Comparison of ENCODE assay signal across 15 cellular contexts in genomic region chr12:110717037-110717436, GRCh38. TPM values are rescaled to one million over a fixed set of nuclear protein-coding genes. Genes with fewer than 3 reads are reported as not detected.
DNase-seq lines count a peak whose midpoint lies in the region; ATAC-seq and TF ChIP-seq lines count a peak whose summit lies in the region.
"Had no signal": no experiment of that assay in that cellular context is flagged by ENCODE, and none has a peak within 500 bp of the region (broad histone marks: within the 10 kb centered on the region; RNA-seq: fewer than 3 reads in every experiment).

No MANE protein-coding gene starts in this region.

- no peak overlapping the region for H3K4me2 ChIP-seq in HCT116 (ENCODE audit: low read length)

- no peak for TF ChIP-seq RAD21 in HCT116 (IDR thresholded peaks at IDR 0.05; ENCODE audit: low read depth)

- H3K27ac Mint-ChIP-seq in activated naive CD4-positive, alpha-beta T cell treated with anti-CD3 and anti-CD28 coated beads, Interleukin-2, amount 50 U/mL, for 72 hours = peak overlapping the region; percentile 3 to 59
- H3K27ac Mint-ChIP-seq in activated naive CD8-positive, alpha-beta T cell treated with anti-CD3 and anti-CD28 coated beads for 36 hours = peak overlapping the region; percentile 51

- no peaks in the 10 kb centered on the region for H3K9me3 Mint-ChIP-seq in activated naive CD4-positive, alpha-beta T cell treated with anti-CD3 and anti-CD28 coated beads, Interleukin-2, amount 50 U/mL, for 72 hours
- no peaks in the 10 kb centered on the region for H3K9me3 Mint-ChIP-seq in activated naive CD8-positive, alpha-beta T cell treated with anti-CD3 and anti-CD28 coated beads for 36 hours

- no peak for TF ChIP-seq POLR2A in HCT116 (IDR thresholded peaks at IDR 0.05; ENCODE audit: borderline replicate concordance, extremely low read depth, insufficient read depth, insufficient read length)

- no peak for DNase-seq in activated naive CD4-positive, alpha-beta T cell treated with anti-CD3 and anti-CD28 coated beads, Interleukin-2, amount 50 U/mL, for 72 hours (ENCODE audit: low spot score in 2 of 2)
- no peak for DNase-seq in activated naive CD4-positive, alpha-beta T cell treated with Interleukin-2 at 50 U/mL for 16 hours
- no peak for DNase-seq in HCT116 (ENCODE audit: low read depth, low spot score)
- DNase-seq in activated naive CD8-positive, alpha-beta T cell treated with anti-CD3 and anti-CD28 coated beads for 36 hours = no peak
- DNase-seq in stimulated activated naive CD8-positive, alpha-beta T cell treated with anti-CD3 and anti-CD28 coated beads, Interleukin-15, Interleukin-2, amounts not matched to agents 100 U/mL and 50 U/mL, for 24 hours = no peak
- no peak for DNase-seq in GM20000 (ENCODE audit: low spot score)
- DNase-seq: cortex of kidney, NCI-H1436, NCI-H2171 treated with DMSO at 0.1 percent for 48 hours, NCI-H69, ovary, right cardiac atrium, Right ventricle myocardium superior, thyroid gland had no signal

- peaks cover 18% of the 10 kb centered on the region for H3K4me1 Mint-ChIP-seq in activated naive CD8-positive, alpha-beta T cell treated with anti-CD3 and anti-CD28 coated beads for 36 hours

- peaks cover 17% of the 10 kb centered on the region for H3K79me2 ChIP-seq in HCT116 (ENCODE audit: insufficient read depth, low read length)

- CTCF ChIA-PET in HCT116 (lab: Charles Lee) = no interaction called here

- peaks cover 24 to 54% of the 10 kb centered on the region in 2 donors for H3K36me3 Mint-ChIP-seq in activated naive CD4-positive, alpha-beta T cell treated with anti-CD3 and anti-CD28 coated beads, Interleukin-2, amount 50 U/mL, for 72 hours
- peaks cover 44% of the 10 kb centered on the region for H3K36me3 Mint-ChIP-seq in activated naive CD8-positive, alpha-beta T cell treated with anti-CD3 and anti-CD28 coated beads for 36 hours

- peak; percentile 42 to 88 for ATAC-seq in activated naive CD4-positive, alpha-beta T cell treated with anti-CD3 and anti-CD28 coated beads, Interleukin-2, amount 50 U/mL, for 72 hours
- ATAC-seq in HCT116 = peak; percentile 32; the same call in 1 of the 2 replicates
- peak; percentile 83 for ATAC-seq in stimulated activated naive CD8-positive, alpha-beta T cell treated with anti-CD3 and anti-CD28 coated beads, Interleukin-15, Interleukin-2, amounts not matched to agents 100 U/mL and 50 U/mL, for 24 hours
- no peak for ATAC-seq in GM18909 (IDR thresholded peaks at IDR 0.05; ENCODE audit: poor library complexity, unreplicated experiment)
- ATAC-seq: right cardiac atrium had no signal

- peaks cover 17% of the 10 kb centered on the region; the same call in 1 of the 2 replicates for H4K20me1 ChIP-seq in HCT116 (ENCODE audit: insufficient read depth)

- H3K27me3 ChIP-seq in HCT116 (ENCODE audit: insufficient read depth, low read length) = no peaks in the 10 kb centered on the region
- H3K27me3 ChIP-seq: ovary, thyroid gland had no signal

- POLR2A ChIA-PET in HCT116 (lab: Charles Lee) = no interaction called here

- BruUV-seq in HCT116 (replicated peaks; lab: Mats Ljungman, UMichigan) = no TSS peak

- H3K27me3 Mint-ChIP-seq in activated naive CD8-positive, alpha-beta T cell treated with anti-CD3 and anti-CD28 coated beads for 36 hours = no peaks in the 10 kb centered on the region

- H3K9ac ChIP-seq in HCT116 (ENCODE audit: low read length) = no peak overlapping the region

- no peaks in the 10 kb centered on the region for H3K4me1 ChIP-seq in HCT116 (ENCODE audit: control insufficient read depth in 1 of 2, insufficient read depth in 2 of 2, low read length in 2 of 2)
- H3K4me1 ChIP-seq: thyroid gland had no signal

- no peak overlapping the region for H2AFZ ChIP-seq in HCT116 (ENCODE audit: low read depth, low read length, poor library complexity, severe bottlenecking)

- H3K9me3 ChIP-seq in HCT116 (ENCODE audit: control insufficient read depth in 1 of 2, insufficient read depth in 1 of 2, low read depth in 1 of 2, low read length in 2 of 2) = no peaks in the 10 kb centered on the region
- H3K9me3 ChIP-seq: ovary, thyroid gland had no signal

- H3K36me3 ChIP-seq in HCT116 (ENCODE audit: control insufficient read depth in 1 of 2, insufficient read depth in 2 of 2, low read length in 2 of 2) = peaks cover 35 to 40% of the 10 kb centered on the region in 2 experiments
- H3K36me3 ChIP-seq: ovary had no signal

- RAD21 ChIA-PET in HCT116 (lab: Charles Lee; ENCODE audit: low non-redundant PET in 1 of 2, low total read pairs in 2 of 2, uncharacterized antibody in 2 of 2, unreplicated experiment in 2 of 2) = no interaction called here

- H3K27ac ChIP-seq in HCT116 (ENCODE audit: low read depth, low read length) = no peak overlapping the region
- H3K27ac ChIP-seq: ovary, thyroid gland had no signal

- no peak overlapping the region for H3K4me3 Mint-ChIP-seq in activated naive CD8-positive, alpha-beta T cell treated with anti-CD3 and anti-CD28 coated beads for 36 hours

- no peak overlapping the region for H3K4me3 ChIP-seq in HCT116 (replicated peaks in 1 of 2; ENCODE audit: low read depth in 1 of 2, low read length in 2 of 2)
- H3K4me3 ChIP-seq: ovary, thyroid gland had no signal

- no peak for TF ChIP-seq CTCF in HCT116 (IDR thresholded peaks at IDR 0.05 in 2 of 3, conservative IDR thresholded peaks at IDR 0.05 in 1 of 3; ENCODE audit: borderline replicate concordance in 1 of 3, insufficient read depth in 1 of 3, low read depth in 2 of 3, low read length in 2 of 3)
- TF ChIP-seq CTCF in GM20000 (IDR thresholded peaks at IDR 0.05; ENCODE audit: extremely low read depth, missing control alignments) = no peak

- H3K9me2 ChIP-seq in HCT116 (ENCODE audit: insufficient read depth) = no peaks in the 10 kb centered on the region

- intact Hi-C loops in HCT116 (cut with micrococcal nuclease) = no loop called here

TF ChIP-seq in HCT116, 20 proteins besides CTCF, POLR2A, EP300 and RAD21:
- TF ChIP-seq SP1 (IDR thresholded peaks at IDR 0.05; ENCODE audit: low read depth) (no peak), REST (IDR thresholded peaks at IDR 0.05; ENCODE audit: low read depth) (no peak), ATF3 (IDR thresholded peaks at IDR 0.05) (no peak), TCF7L2 (IDR thresholded peaks at IDR 0.05; ENCODE audit: borderline replicate concordance, extremely low read depth, insufficient read depth, insufficient read length) (no peak), ELF1 (IDR thresholded peaks at IDR 0.05; ENCODE audit: borderline replicate concordance, low read depth) (no peak), EZH2phosphoT487 (IDR thresholded peaks at IDR 0.05; ENCODE audit: borderline replicate concordance) (no peak), POLR2AphosphoS5 (IDR thresholded peaks at IDR 0.05; ENCODE audit: low read depth, low read length) (no peak), FOSL1 (IDR thresholded peaks at IDR 0.05; ENCODE audit: low read depth) (no peak), CEBPB (IDR thresholded peaks at IDR 0.05; ENCODE audit: low read depth) (no peak), JUND (IDR thresholded peaks at IDR 0.05) (no peak), MAX (IDR thresholded peaks at IDR 0.05) (no peak)

RNA-seq across cellular contexts. Expression of gene PPP1CC, which starts 25.7 kb away (rescaled TPM):
- 100 to 1,000 TPM; 190 to 343 TPM for total RNA-seq in activated naive CD4-positive, alpha-beta T cell treated with anti-CD3 and anti-CD28 coated beads, Interleukin-2, amount 50 U/mL, for 72 hours
- total RNA-seq in HCT116 (2021; ENCODE audit: unreplicated experiment) = 248 TPM
- 126 and 174 TPM in 2 replicates for polyA plus RNA-seq in HCT116 (2012)
- 100 to 1,000 TPM; 260 to 270 TPM for total RNA-seq in activated naive CD8-positive, alpha-beta T cell treated with anti-CD3 and anti-CD28 coated beads for 36 hours

RNA-seq across cellular contexts. Expression of gene HVCN1, which starts 28.1 kb away (rescaled TPM):
- total RNA-seq in activated naive CD4-positive, alpha-beta T cell treated with anti-CD3 and anti-CD28 coated beads, Interleukin-2, amount 50 U/mL, for 72 hours = 1 to 10 TPM; 2.8 to 6.3 TPM
- total RNA-seq in HCT116 (2021; ENCODE audit: unreplicated experiment) = 0.15 TPM
- 0.19 and 0.31 TPM in 2 replicates for polyA plus RNA-seq in HCT116 (2012)
- total RNA-seq in activated naive CD8-positive, alpha-beta T cell treated with anti-CD3 and anti-CD28 coated beads for 36 hours = 10 to 100 TPM; 47.4 to 49.1 TPM

Comparison
In these comparisons a context has a peak if more than half of its experiments do, and no peak if none do; other contexts are left out.
1. RNA of gene HVCN1, which starts 28.1 kb away (total RNA-seq): 47.4 to 49.1 TPM in activated naive CD8-positive, alpha-beta T cell treated with anti-CD3 and anti-CD28 coated beads for 36 hours; 2.8 to 6.3 TPM in activated naive CD4-positive, alpha-beta T cell treated with anti-CD3 and anti-CD28 coated beads, Interleukin-2, amount 50 U/mL, for 72 hours and 0.15 TPM in HCT116 (single experiment); every median in the first group is over 4 times any median in the second.